10 cellular contexts compared by ENCODE assay signal in genomic region chr12:26273811-26274210, GRCh38.
A peak's percentile ranks its signal among the peaks of the same experiment; 100 is the strongest.
DNase-seq lines count a peak whose midpoint lies in the region; ATAC-seq, FAIRE-seq and TF ChIP-seq lines count a peak whose summit lies in the region.
"Had no signal": no experiment of that assay in that cellular context is flagged by ENCODE, and none has a peak within 500 bp of the region (broad histone marks: within the 10 kb centered on the region; RNA-seq: fewer than 3 reads in every experiment).

No MANE protein-coding gene starts in this region.

- POLR2A ChIA-PET in SK-N-SH (lab: Yijun Ruan, JAX): no interaction called here

- no peak for TF ChIP-seq RAD21 in SK-N-SH (IDR thresholded peaks at IDR 0.05; ENCODE audit: low read length)

- peak overlapping the region; percentile 56; the same call in 1 of the 2 replicates for H2AFZ ChIP-seq in SK-N-SH (ENCODE audit: low read depth)

- H3K9ac ChIP-seq in SK-N-SH: peak overlapping the region; percentile 68

- H3K36me3 ChIP-seq in SK-N-SH (replicated peaks in 1 of 2; ENCODE audit: control insufficient read depth in 1 of 2, insufficient read depth in 2 of 2, low read length in 1 of 2) (no peaks in the 10 kb centered on the region), upper lobe of right lung (no peaks in the 10 kb centered on the region)

- peaks cover 20% of the 10 kb centered on the region for H3F3A ChIP-seq in SK-N-SH (replicated peaks; ENCODE audit: insufficient read depth)

- peaks cover 58% of the 10 kb centered on the region for H3K4me1 Mint-ChIP-seq in brain

- H3K27me3 ChIP-seq in SK-N-SH (ENCODE audit: insufficient read depth) (no peaks in the 10 kb centered on the region), upper lobe of right lung (no peaks in the 10 kb centered on the region)

- peak overlapping the region; percentile 60 for H3K4me2 ChIP-seq in SK-N-SH

- H3K79me2 ChIP-seq in SK-N-SH (ENCODE audit: insufficient read depth): no peaks in the 10 kb centered on the region

- no peaks in the 10 kb centered on the region for H3K9me3 ChIP-seq in SK-N-SH
- no peaks in the 10 kb centered on the region for H3K9me3 ChIP-seq in upper lobe of right lung

- H3K27ac Mint-ChIP-seq in brain: peak overlapping the region in 3 of 5 experiments; percentile 0 to 98 (median 92)

- TF ChIP-seq CTCF in SK-N-SH (IDR thresholded peaks at IDR 0.05): no peak
- TF ChIP-seq CTCF in brain (conservative IDR thresholded peaks at IDR 0.05): no peak
- no peak for TF ChIP-seq CTCF in upper lobe of right lung (IDR thresholded peaks at IDR 0.05)

- no peak overlapping the region for H3K4me3 Mint-ChIP-seq in brain
- H3K4me3 Mint-ChIP-seq: activated T-helper 1 cell treated with anti-CD3 and anti-CD28 coated beads, Interleukin-12 subunit alpha, Interleukin-12 subunit beta, Interleukin-2, Interleukin-4 antibody, amounts not matched to agents 30 ng/mL and 10 ng/mL and 1 ng/mL, durations not matched to agents 14 hours and 24 hours and 36 hours had no signal

- no peaks in the 10 kb centered on the region for H3K36me3 Mint-ChIP-seq in brain

- CTCF ChIA-PET in SK-N-SH (lab: Yijun Ruan, JAX): interaction anchor here (0.5 to 1.3 kb wide), 4 partner anchors 10 to 377 kb away, joined by 3 to 6 read pairs (median 4); no protein-coding TSS in a partner anchor

- H3K4me1 ChIP-seq in SK-N-SH (ENCODE audit: control insufficient read depth in 1 of 2, insufficient read depth in 2 of 2, low read depth in 1 of 2, low read length in 1 of 2) (peaks cover 10 to 48% of the 10 kb centered on the region in 2 experiments; a peak in 3 of 4 replicates), upper lobe of right lung (peaks cover 27% of the 10 kb centered on the region)

- intact Hi-C loops in upper lobe of right lung (cut with DNase I): no loop called here

- no peaks in the 10 kb centered on the region for H3K9me2 ChIP-seq in SK-N-SH

- 84% methylated on average over 5 of the region's 6 CpGs for WGBS in SK-N-SH (ENCODE audit: low lambda C conversion rate)

- TF ChIP-seq POLR2A in GM12891 (IDR thresholded peaks at IDR 0.05; ENCODE audit: low read depth, low read length): no peak

- H3K27ac ChIP-seq in SK-N-SH (ENCODE audit: low read depth in 2 of 2, low read length in 1 of 2) (peak overlapping the region in 1 of 2 experiments; percentile 98; a peak in 2 of 4 replicates), upper lobe of right lung (peak overlapping the region; percentile 86)

- no peaks in the 10 kb centered on the region for H3K27me3 Mint-ChIP-seq in brain

- ATAC-seq in SK-N-SH treated with all-trans-retinoic acid at 6 μM for 48 hours: no peak
- no peak for ATAC-seq in upper lobe of right lung

- no peak for FAIRE-seq in GM12891 (lab: Jason Lieb, UNC)

- peaks cover 0 to 5% (median 0%) of the 10 kb centered on the region in 5 experiments for H3K9me3 Mint-ChIP-seq in brain
- H3K9me3 Mint-ChIP-seq: activated T-helper 1 cell treated with anti-CD3 and anti-CD28 coated beads, Interleukin-12 subunit alpha, Interleukin-12 subunit beta, Interleukin-2, Interleukin-4 antibody, amounts not matched to agents 30 ng/mL and 10 ng/mL and 1 ng/mL, durations not matched to agents 14 hours and 24 hours and 36 hours had no signal

- no peak for TF ChIP-seq EP300 in SK-N-SH (IDR thresholded peaks at IDR 0.05; ENCODE audit: borderline replicate concordance in 1 of 2, low read depth in 1 of 2, low read length in 1 of 2)

- no peak for DNase-seq in SK-N-SH
- DNase-seq in midbrain (lab: John Stamatoyannopoulos, UW): peak; percentile 30
- DNase-seq in upper lobe of right lung: no peak
- DNase-seq in HK-2 (ENCODE audit: unreplicated experiment): no peak
- no peak for DNase-seq in cortex of kidney (lab: John Stamatoyannopoulos, UW)
- DNase-seq in GM12891 (ENCODE audit: insufficient read length, low spot score): no peak
- DNase-seq: ACHN had no signal

- no peak overlapping the region for H3K4me3 ChIP-seq in SK-N-SH (ENCODE audit: low read depth in 2 of 2, low read length in 1 of 2)
- H3K4me3 ChIP-seq in upper lobe of right lung: no peak overlapping the region

- H4K20me1 ChIP-seq in SK-N-SH (ENCODE audit: insufficient read depth): no peaks in the 10 kb centered on the region

TF ChIP-seq in SK-N-SH, 30 proteins besides CTCF, POLR2A, EP300 and RAD21 (continues in another document):
- no peak for TF ChIP-seq NFIC (IDR thresholded peaks at IDR 0.05; ENCODE audit: borderline replicate concordance)
- no peak for TF ChIP-seq YY1 (IDR thresholded peaks at IDR 0.05; ENCODE audit: low read depth)
- TF ChIP-seq REST (IDR thresholded peaks at IDR 0.05; ENCODE audit: low read depth, low read length): no peak

TF ChIP-seq in SK-N-SH treated with all-trans-retinoic acid at 6 μM for 48 hours, 23 proteins besides CTCF, POLR2A, EP300 and RAD21 (continues in another document):
- no peak for TF ChIP-seq PPARA (CRISPR knock-in tag; IDR thresholded peaks at IDR 0.05; ENCODE audit: borderline replicate concordance)
- TF ChIP-seq, protein P1, sequence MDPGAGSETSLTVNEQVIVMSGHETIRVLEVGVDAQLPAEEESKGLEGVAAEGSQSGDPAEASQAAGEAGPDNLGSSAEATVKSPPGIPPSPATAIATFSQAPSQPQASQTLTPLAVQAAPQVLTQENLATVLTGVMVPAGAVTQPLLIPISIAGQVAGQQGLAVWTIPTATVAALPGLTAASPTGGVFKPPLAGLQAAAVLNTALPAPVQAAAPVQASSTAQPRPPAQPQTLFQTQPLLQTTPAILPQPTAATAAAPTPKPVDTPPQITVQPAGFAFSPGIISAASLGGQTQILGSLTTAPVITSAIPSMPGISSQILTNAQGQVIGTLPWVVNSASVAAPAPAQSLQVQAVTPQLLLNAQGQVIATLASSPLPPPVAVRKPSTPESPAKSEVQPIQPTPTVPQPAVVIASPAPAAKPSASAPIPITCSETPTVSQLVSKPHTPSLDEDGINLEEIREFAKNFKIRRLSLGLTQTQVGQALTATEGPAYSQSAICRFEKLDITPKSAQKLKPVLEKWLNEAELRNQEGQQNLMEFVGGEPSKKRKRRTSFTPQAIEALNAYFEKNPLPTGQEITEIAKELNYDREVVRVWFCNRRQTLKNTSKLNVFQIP (CRISPR knock-in tag; IDR thresholded peaks at IDR 0.05; ENCODE audit: borderline replicate concordance, low read depth): no peak
- TF ChIP-seq, protein P2, sequence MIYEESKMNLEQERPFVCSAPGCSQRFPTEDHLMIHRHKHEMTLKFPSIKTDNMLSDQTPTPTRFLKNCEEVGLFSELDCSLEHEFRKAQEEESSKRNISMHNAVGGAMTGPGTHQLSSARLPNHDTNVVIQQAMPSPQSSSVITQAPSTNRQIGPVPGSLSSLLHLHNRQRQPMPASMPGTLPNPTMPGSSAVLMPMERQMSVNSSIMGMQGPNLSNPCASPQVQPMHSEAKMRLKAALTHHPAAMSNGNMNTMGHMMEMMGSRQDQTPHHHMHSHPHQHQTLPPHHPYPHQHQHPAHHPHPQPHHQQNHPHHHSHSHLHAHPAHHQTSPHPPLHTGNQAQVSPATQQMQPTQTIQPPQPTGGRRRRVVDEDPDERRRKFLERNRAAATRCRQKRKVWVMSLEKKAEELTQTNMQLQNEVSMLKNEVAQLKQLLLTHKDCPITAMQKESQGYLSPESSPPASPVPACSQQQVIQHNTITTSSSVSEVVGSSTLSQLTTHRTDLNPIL (CRISPR knock-in tag; IDR thresholded peaks at IDR 0.05; ENCODE audit: low read depth): no peak
- TF ChIP-seq SNAI2 (CRISPR knock-in tag; IDR thresholded peaks at IDR 0.05): no peak
- TF ChIP-seq BACH2 (CRISPR knock-in tag; IDR thresholded peaks at IDR 0.05; ENCODE audit: borderline replicate concordance): no peak

TF ChIP-seq in GM12891, 5 proteins besides CTCF, POLR2A, EP300 and RAD21:
- TF ChIP-seq POLR2AphosphoS5 (IDR thresholded peaks at IDR 0.05; ENCODE audit: low read depth, low read length) (no peak), SPI1 (IDR thresholded peaks at IDR 0.05; ENCODE audit: low read depth, low read length) (no peak), TAF1 (IDR thresholded peaks at IDR 0.05; ENCODE audit: low read depth, low read length) (no peak), POU2F2 (IDR thresholded peaks at IDR 0.05; ENCODE audit: low read depth, low read length) (no peak), PAX5 (IDR thresholded peaks at IDR 0.05; ENCODE audit: insufficient read depth, low read length, severe bottlenecking) (no peak)
